28 cellular contexts compared by ENCODE assay signal in genomic region chr14:92328664-92329255, GRCh38. TPM values are rescaled to one million over a fixed set of nuclear protein-coding genes. Genes with fewer than 3 reads are reported as not detected.
A peak's percentile ranks its signal among the peaks of the same experiment; 100 is the strongest.
DNase-seq lines count a peak whose midpoint lies in the region; ATAC-seq, FAIRE-seq and TF ChIP-seq lines count a peak whose summit lies in the region.
"Had no signal": no experiment of that assay in that cellular context is flagged by ENCODE, and none has a peak within 500 bp of the region (broad histone marks: within the 10 kb centered on the region; RNA-seq: fewer than 3 reads in every experiment).

No MANE protein-coding gene starts in this region.

- H3K27ac Mint-ChIP-seq in activated CD4-positive, alpha-beta T cell treated with anti-CD3 and anti-CD28 coated beads, Interleukin-2, amount 10 ng/mL, durations not matched to agents 24 days and 14 days = no peak overlapping the region
- no peak overlapping the region for H3K27ac Mint-ChIP-seq in endodermal cell
- H3K27ac Mint-ChIP-seq: activated T-cell treated with anti-CD3 and anti-CD28 coated beads, Interleukin-2, amount 50 U/mL, for 72 hours; WTC11 had no signal

- no peaks in the 10 kb centered on the region for H3K9me3 Mint-ChIP-seq in activated CD4-positive, alpha-beta T cell treated with anti-CD3 and anti-CD28 coated beads, Interleukin-2, amount 10 ng/mL, durations not matched to agents 24 days and 14 days
- H3K9me3 Mint-ChIP-seq in endodermal cell = no peaks in the 10 kb centered on the region
- H3K9me3 Mint-ChIP-seq: activated T-cell treated with anti-CD3 and anti-CD28 coated beads, Interleukin-2, amount 50 U/mL, for 72 hours; central memory CD8-positive, alpha-beta T cell; WTC11 had no signal

- POLR2A ChIA-PET in PC-3 (lab: Charles Lee; ENCODE audit: unreplicated experiment) = no interaction called here

- no peaks in the 10 kb centered on the region for H3K4me1 Mint-ChIP-seq in activated CD4-positive, alpha-beta T cell treated with anti-CD3 and anti-CD28 coated beads, Interleukin-2, amount 10 ng/mL, durations not matched to agents 24 days and 14 days
- H3K4me1 Mint-ChIP-seq in endodermal cell = peaks cover 12% of the 10 kb centered on the region
- H3K4me1 Mint-ChIP-seq: central memory CD8-positive, alpha-beta T cell had no signal

- H4K20me1 ChIP-seq in Loucy (ENCODE audit: insufficient read depth, low read length, poor library complexity, severe bottlenecking) (no peaks in the 10 kb centered on the region), PC-3 (ENCODE audit: low read length) (no peaks in the 10 kb centered on the region)

- H3K4me2 ChIP-seq in Loucy (ENCODE audit: low read depth, low read length, poor library complexity, severe bottlenecking) (no peak overlapping the region), PC-3 (ENCODE audit: low read length) (no peak overlapping the region)

- DNase-seq in activated CD4-positive, alpha-beta T cell treated with anti-CD3 and anti-CD28 coated beads, Interleukin-2, amount 10 ng/mL, durations not matched to agents 24 days and 14 days = peak; percentile 60
- no peak for DNase-seq in activated CD4-positive, alpha-beta T cell treated with anti-CD3 and anti-CD28 coated beads, Interleukin-2, amount 50 U/mL, for 1 hour
- peak; percentile 78 for DNase-seq in endodermal cell
- no peak for DNase-seq in PC-3
- DNase-seq in thyroid gland = no peak
- no peak for DNase-seq in GM19239 (ENCODE audit: insufficient read length, low spot score)
- DNase-seq: activated naive CD4-positive, alpha-beta T cell; activated T-cell treated with anti-CD3 and anti-CD28 coated beads, Interleukin-2, amount 50 U/mL, for 72 hours; DMS53; islet precursor cell; NCI-H1105 treated with DMSO at 0.1 percent for 48 hours; NCI-H2029 treated with DMSO at 0.1 percent for 48 hours; NCI-H2227 treated with DMSO at 0.1 percent for 48 hours; NCI-H526 treated with DMSO at 0.1 percent for 48 hours; psoas muscle; stomach; tibial artery had no signal

- WGBS in endodermal cell (ENCODE audit: insufficient coverage in 1 of 2, insufficient read length in 1 of 2), 2 experiments = 75 to 78% methylated on average over 3 to 8 of the region's 8 CpGs
- 45 to 50% methylated on average over 3 to 5 of the region's 8 CpGs for whole genome bisulfite sequencing in thyroid gland, 2 donors

- no peak for FAIRE-seq in GM19239 (lab: Jason Lieb, UNC)
- FAIRE-seq: G401.6 had no signal

- no TSS peak for BruUV-seq in PC-3 (replicated peaks; lab: Mats Ljungman, UMichigan)

- no peaks in the 10 kb centered on the region for H3F3A ChIP-seq in Loucy (ENCODE audit: low read depth)
- no peaks in the 10 kb centered on the region for H3F3A ChIP-seq in PC-3 (ENCODE audit: low read length, unreplicated experiment)

- H3K4me3 ChIP-seq in Loucy (ENCODE audit: low read length, poor library complexity, severe bottlenecking) = no peak overlapping the region
- no peak overlapping the region for H3K4me3 ChIP-seq in endodermal cell (ENCODE audit: low read length)
- no peak overlapping the region for H3K4me3 ChIP-seq in PC-3 (ENCODE audit: low read length)
- no peak overlapping the region for H3K4me3 ChIP-seq in thyroid gland (replicated peaks in 1 of 3)
- H3K4me3 ChIP-seq: psoas muscle, skin epidermis, stomach, tibial artery had no signal

- H3K36me3 ChIP-seq in Loucy (ENCODE audit: insufficient read depth, low read length) = no peaks in the 10 kb centered on the region
- H3K36me3 ChIP-seq in endodermal cell (ENCODE audit: control insufficient read depth, insufficient read depth, low read length) = no peaks in the 10 kb centered on the region
- H3K36me3 ChIP-seq in PC-3 (ENCODE audit: low read depth, low read length) = no peaks in the 10 kb centered on the region
- H3K36me3 ChIP-seq in thyroid gland = no peaks in the 10 kb centered on the region
- H3K36me3 ChIP-seq: neutrophil, stomach, tibial artery had no signal

- H3K9me2 ChIP-seq in Loucy (replicated peaks; ENCODE audit: low read depth, low read length) (no peaks in the 10 kb centered on the region), PC-3 (replicated peaks; ENCODE audit: low read length) (no peaks in the 10 kb centered on the region)

- CTCF ChIA-PET in PC-3 (lab: Charles Lee) = no interaction called here

- peak; percentile 41 for TF ChIP-seq CTCF in Loucy (conservative IDR thresholded peaks at IDR 0.05; ENCODE audit: low read length)
- peak; percentile 62 for TF ChIP-seq CTCF in endodermal cell (conservative IDR thresholded peaks at IDR 0.05)
- TF ChIP-seq CTCF in PC-3 (conservative IDR thresholded peaks at IDR 0.05; ENCODE audit: low read depth, low read length) = no peak
- no peak for TF ChIP-seq CTCF in thyroid gland (IDR thresholded peaks at IDR 0.05)

- H3K36me3 Mint-ChIP-seq in activated CD4-positive, alpha-beta T cell treated with anti-CD3 and anti-CD28 coated beads, Interleukin-2, amount 10 ng/mL, durations not matched to agents 24 days and 14 days (ENCODE audit: low read depth) = no peaks in the 10 kb centered on the region
- H3K36me3 Mint-ChIP-seq in endodermal cell (ENCODE audit: low read depth) = no peaks in the 10 kb centered on the region
- H3K36me3 Mint-ChIP-seq: WTC11 had no signal

- no peak overlapping the region for H3K27ac ChIP-seq in endodermal cell (ENCODE audit: low read depth, low read length)
- H3K27ac ChIP-seq in PC-3 (ENCODE audit: low read length) = no peak overlapping the region
- no peak overlapping the region for H3K27ac ChIP-seq in thyroid gland
- H3K27ac ChIP-seq: neutrophil, psoas muscle, skin epidermis, stomach, tibial artery had no signal

- no peak overlapping the region for H2AFZ ChIP-seq in Loucy (ENCODE audit: low read length)
- H2AFZ ChIP-seq in PC-3 (ENCODE audit: low read length) = no peak overlapping the region

- TF ChIP-seq POLR2A in thyroid gland (IDR thresholded peaks at IDR 0.05) = no peak

- H3K27me3 ChIP-seq in Loucy (ENCODE audit: insufficient read depth, low read length, poor library complexity, severe bottlenecking) = no peaks in the 10 kb centered on the region
- peaks cover 87% of the 10 kb centered on the region for H3K27me3 ChIP-seq in endodermal cell (ENCODE audit: control insufficient read depth, insufficient read depth, low read length, poor library complexity, severe bottlenecking)
- H3K27me3 ChIP-seq in PC-3 (ENCODE audit: low read length) = peaks cover 13% of the 10 kb centered on the region
- H3K27me3 ChIP-seq in thyroid gland = no peaks in the 10 kb centered on the region

- no peaks in the 10 kb centered on the region for H3K79me2 ChIP-seq in Loucy (ENCODE audit: insufficient read depth, low read length)
- no peaks in the 10 kb centered on the region for H3K79me2 ChIP-seq in PC-3 (ENCODE audit: low read length)

- H3K27me3 Mint-ChIP-seq in activated CD4-positive, alpha-beta T cell treated with anti-CD3 and anti-CD28 coated beads, Interleukin-2, amount 10 ng/mL, durations not matched to agents 24 days and 14 days = peaks cover 47% of the 10 kb centered on the region
- H3K27me3 Mint-ChIP-seq in endodermal cell (ENCODE audit: insufficient read depth) = peaks cover 82% of the 10 kb centered on the region

- ATAC-seq in PC-3 = no peak
- ATAC-seq in HG02642 (IDR thresholded peaks at IDR 0.05; ENCODE audit: poor library complexity, unreplicated experiment) = no peak
- ATAC-seq: activated T-cell treated with anti-CD3 and anti-CD28 coated beads, Interleukin-2, amount 50 U/mL, for 72 hours; psoas muscle; WTC11 had no signal

- H3K9me3 ChIP-seq in Loucy (ENCODE audit: insufficient read depth, low read depth, low read length) = no peaks in the 10 kb centered on the region
- H3K9me3 ChIP-seq in endodermal cell (ENCODE audit: control insufficient read depth, low read length) = peaks cover 5% of the 10 kb centered on the region
- H3K9me3 ChIP-seq in PC-3 (ENCODE audit: low read length) = no peaks in the 10 kb centered on the region
- H3K9me3 ChIP-seq in thyroid gland = no peaks in the 10 kb centered on the region
- H3K9me3 ChIP-seq: neutrophil, psoas muscle, stomach, tibial artery had no signal

- no peak overlapping the region for H3K4me3 Mint-ChIP-seq in activated CD4-positive, alpha-beta T cell treated with anti-CD3 and anti-CD28 coated beads, Interleukin-2, amount 10 ng/mL, durations not matched to agents 24 days and 14 days
- no peak overlapping the region for H3K4me3 Mint-ChIP-seq in endodermal cell
- H3K4me3 Mint-ChIP-seq: activated T-cell treated with anti-CD3 and anti-CD28 coated beads, Interleukin-2, amount 50 U/mL, for 72 hours; central memory CD8-positive, alpha-beta T cell; WTC11 had no signal

- H3K4me1 ChIP-seq in Loucy (ENCODE audit: insufficient read depth, low read length, poor library complexity, severe bottlenecking) = no peaks in the 10 kb centered on the region
- peaks cover 3% of the 10 kb centered on the region for H3K4me1 ChIP-seq in endodermal cell (ENCODE audit: control insufficient read depth, insufficient read depth, low read length)
- no peaks in the 10 kb centered on the region for H3K4me1 ChIP-seq in PC-3 (ENCODE audit: insufficient read depth, low read length)
- no peaks in the 10 kb centered on the region for H3K4me1 ChIP-seq in thyroid gland
- H3K4me1 ChIP-seq: psoas muscle had no signal

- H3K9ac ChIP-seq in Loucy (ENCODE audit: low read depth, low read length, poor library complexity, severe bottlenecking) (no peak overlapping the region), endodermal cell (ENCODE audit: extremely low read depth, low read length, poor library complexity, severe bottlenecking) (no peak overlapping the region), PC-3 (ENCODE audit: low read length) (no peak overlapping the region)

- intact Hi-C loops in activated CD4-positive, alpha-beta T cell treated with anti-CD3 and anti-CD28 coated beads, Interleukin-2, amount 10 ng/mL, durations not matched to agents 24 days and 14 days (cut with micrococcal nuclease) = no loop called here
- intact Hi-C loops in PC-3 (cut with micrococcal nuclease) (no loop called here), thyroid gland (cut with DNase I) (no loop called here)

RNA-seq across cellular contexts. Expression of gene SLC24A4, which starts 5.8 kb away (rescaled TPM):
- not detected in 2 replicates for total RNA-seq in activated CD4-positive, alpha-beta T cell treated with anti-CD3 and anti-CD28 coated beads, Interleukin-2, amount 10 ng/mL, durations not matched to agents 24 days and 14 days
- total RNA-seq in endodermal cell (under 1 TPM; 0.09 to 0.29 TPM), PC-3 (2014; rRNA removed) (not detected in 2 replicates), thyroid gland (under 1 TPM; 0.05 to 0.46 (median 0.19) TPM)
- 0.25 TPM for polyA plus RNA-seq in endodermal cell (2013, experiment 1 of 2)
- 0.12 TPM for polyA plus RNA-seq in endodermal cell (2013, experiment 2 of 2)
- total RNA-seq: activated T-cell treated with anti-CD3 and anti-CD28 coated beads, Interleukin-2, amount 50 U/mL, for 72 hours; H4; OCI-LY7; T-helper 2 cell treated with Interferon-gamma antibody and Interleukin-4, amounts not matched to agents 100 ng/mL and 5 ng/mL, for 36 hours had no signal
- polyA plus RNA-seq: BJ had no signal

Comparison
In these comparisons a context has a peak if more than half of its experiments do, and no peak if none do; other contexts are left out.
1. DNase-seq: peak in activated CD4-positive, alpha-beta T cell treated with anti-CD3 and anti-CD28 coated beads, Interleukin-2, amount 10 ng/mL, durations not matched to agents 24 days and 14 days (single experiment) and endodermal cell (single experiment); none in activated CD4-positive, alpha-beta T cell treated with anti-CD3 and anti-CD28 coated beads, Interleukin-2, amount 50 U/mL, for 1 hour (single experiment), PC-3 (single experiment), thyroid gland (0 of 2) and GM19239 (single experiment).
2. CTCF ChIP-seq: peak in Loucy (single experiment) and endodermal cell (single experiment); none in PC-3 (single experiment) and thyroid gland (0 of 6).